1 cellular context compared by ENCODE assay signal in the genomic region with DNA sequence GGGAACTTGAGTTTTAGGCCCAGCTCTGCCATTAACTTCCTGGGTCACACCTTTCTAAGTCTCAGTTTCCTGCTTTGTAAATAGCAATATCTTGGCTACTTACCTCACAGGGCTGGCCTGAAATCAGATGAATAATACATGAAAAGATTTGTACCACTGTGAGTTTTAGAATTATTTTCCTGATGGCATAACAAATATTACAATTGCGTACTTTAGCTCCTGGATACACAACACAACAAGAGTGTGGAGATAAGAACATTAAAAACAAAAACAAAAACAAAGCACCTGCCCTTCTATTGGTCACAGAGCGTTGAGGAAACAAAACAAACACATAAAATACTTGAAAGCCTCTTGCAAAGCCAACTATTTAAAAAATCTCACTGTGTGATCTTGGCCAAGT.
TF ChIP-seq lines count a peak whose summit lies in the region.

No MANE protein-coding gene starts in this region.

TF ChIP-seq in GM23338, 12 proteins besides CTCF, POLR2A, EP300 and RAD21 (continued from another document):
- TF ChIP-seq, protein P1, sequence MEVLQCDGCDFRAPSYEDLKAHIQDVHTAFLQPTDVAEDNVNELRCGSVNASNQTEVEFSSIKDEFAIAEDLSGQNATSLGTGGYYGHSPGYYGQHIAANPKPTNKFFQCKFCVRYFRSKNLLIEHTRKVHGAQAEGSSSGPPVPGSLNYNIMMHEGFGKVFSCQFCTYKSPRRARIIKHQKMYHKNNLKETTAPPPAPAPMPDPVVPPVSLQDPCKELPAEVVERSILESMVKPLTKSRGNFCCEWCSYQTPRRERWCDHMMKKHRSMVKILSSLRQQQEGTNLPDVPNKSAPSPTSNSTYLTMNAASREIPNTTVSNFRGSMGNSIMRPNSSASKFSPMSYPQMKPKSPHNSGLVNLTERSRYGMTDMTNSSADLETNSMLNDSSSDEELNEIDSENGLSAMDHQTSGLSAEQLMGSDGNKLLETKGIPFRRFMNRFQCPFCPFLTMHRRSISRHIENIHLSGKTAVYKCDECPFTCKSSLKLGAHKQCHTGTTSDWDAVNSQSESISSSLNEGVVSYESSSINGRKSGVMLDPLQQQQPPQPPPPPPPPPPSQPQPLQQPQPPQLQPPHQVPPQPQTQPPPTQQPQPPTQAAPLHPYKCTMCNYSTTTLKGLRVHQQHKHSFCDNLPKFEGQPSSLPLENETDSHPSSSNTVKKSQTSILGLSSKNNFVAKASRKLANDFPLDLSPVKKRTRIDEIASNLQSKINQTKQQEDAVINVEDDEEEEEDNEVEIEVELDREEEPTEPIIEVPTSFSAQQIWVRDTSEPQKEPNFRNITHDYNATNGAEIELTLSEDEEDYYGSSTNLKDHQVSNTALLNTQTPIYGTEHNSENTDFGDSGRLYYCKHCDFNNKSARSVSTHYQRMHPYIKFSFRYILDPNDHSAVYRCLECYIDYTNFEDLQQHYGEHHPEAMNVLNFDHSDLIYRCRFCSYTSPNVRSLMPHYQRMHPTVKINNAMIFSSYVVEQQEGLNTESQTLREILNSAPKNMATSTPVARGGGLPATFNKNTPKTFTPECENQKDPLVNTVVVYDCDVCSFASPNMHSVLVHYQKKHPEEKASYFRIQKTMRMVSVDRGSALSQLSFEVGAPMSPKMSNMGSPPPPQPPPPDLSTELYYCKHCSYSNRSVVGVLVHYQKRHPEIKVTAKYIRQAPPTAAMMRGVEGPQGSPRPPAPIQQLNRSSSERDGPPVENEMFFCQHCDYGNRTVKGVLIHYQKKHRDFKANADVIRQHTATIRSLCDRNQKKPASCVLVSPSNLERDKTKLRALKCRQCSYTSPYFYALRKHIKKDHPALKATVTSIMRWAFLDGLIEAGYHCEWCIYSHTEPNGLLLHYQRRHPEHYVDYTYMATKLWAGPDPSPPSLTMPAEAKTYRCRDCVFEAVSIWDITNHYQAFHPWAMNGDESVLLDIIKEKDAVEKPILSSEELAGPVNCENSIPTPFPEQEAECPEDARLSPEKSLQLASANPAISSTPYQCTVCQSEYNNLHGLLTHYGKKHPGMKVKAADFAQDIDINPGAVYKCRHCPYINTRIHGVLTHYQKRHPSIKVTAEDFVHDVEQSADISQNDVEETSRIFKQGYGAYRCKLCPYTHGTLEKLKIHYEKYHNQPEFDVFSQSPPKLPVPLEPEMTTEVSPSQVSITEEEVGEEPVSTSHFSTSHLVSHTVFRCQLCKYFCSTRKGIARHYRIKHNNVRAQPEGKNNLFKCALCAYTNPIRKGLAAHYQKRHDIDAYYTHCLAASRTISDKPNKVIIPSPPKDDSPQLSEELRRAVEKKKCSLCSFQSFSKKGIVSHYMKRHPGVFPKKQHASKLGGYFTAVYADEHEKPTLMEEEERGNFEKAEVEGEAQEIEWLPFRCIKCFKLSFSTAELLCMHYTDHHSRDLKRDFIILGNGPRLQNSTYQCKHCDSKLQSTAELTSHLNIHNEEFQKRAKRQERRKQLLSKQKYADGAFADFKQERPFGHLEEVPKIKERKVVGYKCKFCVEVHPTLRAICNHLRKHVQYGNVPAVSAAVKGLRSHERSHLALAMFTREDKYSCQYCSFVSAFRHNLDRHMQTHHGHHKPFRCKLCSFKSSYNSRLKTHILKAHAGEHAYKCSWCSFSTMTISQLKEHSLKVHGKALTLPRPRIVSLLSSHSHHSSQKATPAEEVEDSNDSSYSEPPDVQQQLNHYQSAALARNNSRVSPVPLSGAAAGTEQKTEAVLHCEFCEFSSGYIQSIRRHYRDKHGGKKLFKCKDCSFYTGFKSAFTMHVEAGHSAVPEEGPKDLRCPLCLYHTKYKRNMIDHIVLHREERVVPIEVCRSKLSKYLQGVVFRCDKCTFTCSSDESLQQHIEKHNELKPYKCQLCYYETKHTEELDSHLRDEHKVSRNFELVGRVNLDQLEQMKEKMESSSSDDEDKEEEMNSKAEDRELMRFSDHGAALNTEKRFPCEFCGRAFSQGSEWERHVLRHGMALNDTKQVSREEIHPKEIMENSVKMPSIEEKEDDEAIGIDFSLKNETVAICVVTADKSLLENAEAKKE (CRISPR knock-in tag; IDR thresholded peaks at IDR 0.05): no peak
- TF ChIP-seq NANOG (IDR thresholded peaks at IDR 0.05; ENCODE audit: borderline replicate concordance): no peak
- no peak for TF ChIP-seq JUNB (IDR thresholded peaks at IDR 0.05; ENCODE audit: unreplicated experiment)
